29 cellular contexts compared by ENCODE assay signal in the genomic region with DNA sequence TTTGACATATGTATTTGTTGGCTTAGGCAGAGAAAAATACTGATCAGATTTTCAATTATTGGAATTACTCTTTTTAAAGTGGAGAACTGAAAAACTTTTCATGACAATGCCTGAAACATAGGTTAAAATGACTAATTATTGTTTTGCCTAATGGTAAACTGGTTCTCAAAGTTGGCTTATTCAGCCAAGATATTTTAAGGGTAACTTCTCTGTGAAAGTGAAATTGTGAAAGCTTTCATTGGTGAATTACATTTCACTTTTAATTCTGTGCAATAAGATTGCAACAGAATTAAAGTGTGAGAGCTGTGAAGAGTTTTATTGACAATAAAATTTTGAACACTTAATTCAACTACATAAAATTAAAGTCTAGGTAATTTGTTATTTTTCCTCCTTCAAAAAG.
"Had no signal": no experiment of that assay in that cellular context is flagged by ENCODE, and none has a peak within 500 bp of the region (broad histone marks: within the 10 kb centered on the region; RNA-seq: fewer than 3 reads in every experiment).

No MANE protein-coding gene starts in this region.

- H3K36me3 ChIP-seq: adrenal gland, brain microvascular endothelial cell, breast epithelium had no signal

- DNase-seq: activated B cell treated with CpG ODN at 0.5 μM for 24 hours; activated CD4-positive, alpha-beta memory T cell treated with anti-CD3 and anti-CD28 coated beads for 36 hours; activated CD4-positive, alpha-beta T cell treated with anti-CD3 and anti-CD28 coated beads for 4 hours; activated CD4-positive, alpha-beta T cell treated with anti-CD3 and anti-CD28 coated beads, Interleukin-2, amount 10 ng/mL, durations not matched to agents 24 days and 14 days; activated CD4-positive, alpha-beta T cell treated with anti-CD3 and anti-CD28 coated beads, Interleukin-2, amount 50 U/mL, for 1 hour; activated CD4-positive, alpha-beta T cell treated with anti-CD3 and anti-CD28 coated beads, Interleukin-2, amount 50 U/mL, for 4 hours; activated CD4-positive, CD25-positive, alpha-beta regulatory T cell treated with anti-CD3 and anti-CD28 coated beads, Interleukin-2, amount 50 U/mL, for 72 hours; activated CD8-positive, alpha-beta memory T cell treated with anti-CD3 and anti-CD28 coated beads, Interleukin-2, amount 50 U/mL, for 4 hours; activated CD8-positive, alpha-beta T cell treated with anti-CD3 and anti-CD28 coated beads for 36 hours; activated effector memory CD4-positive, alpha-beta T cell treated with anti-CD3 and anti-CD28 coated beads, Interleukin-2, amount 50 U/mL, for 16 hours; activated gamma-delta T cell treated with Interleukin-2 at 50 U/mL for 16 hours; activated naive CD4-positive, alpha-beta T cell; activated naive CD4-positive, alpha-beta T cell treated with anti-CD3 and anti-CD28 coated beads for 36 hours; activated naive CD4-positive, alpha-beta T cell treated with anti-CD3 and anti-CD28 coated beads, Interleukin-2, amount 50 U/mL, for 16 hours; activated naive CD8-positive, alpha-beta T cell treated with anti-CD3 and anti-CD28 coated beads for 36 hours; activated T-cell treated with anti-CD3 and anti-CD28 coated beads for 4 hours; activated T-cell treated with anti-CD3 and anti-CD28 coated beads, Interleukin-2, amount 50 U/mL, for 1 hour; activated T-cell treated with anti-CD3 and anti-CD28 coated beads, Interleukin-2, amount 50 U/mL, for 4 hours; activated T-cell treated with anti-CD3 and anti-CD28 coated beads, Interleukin-2, amount 50 U/mL, for 72 hours; adrenal gland; amniotic stem cell; aorta; body of pancreas; brain microvascular endothelial cell; central memory CD4-positive, alpha-beta T cell; T-helper 2 cell; T-helper 9 cell had no signal

- H3K4me1 ChIP-seq: adrenal gland, body of pancreas, breast epithelium had no signal

- H3K9me3 ChIP-seq: adrenal gland, body of pancreas, breast epithelium had no signal

- H3K4me3 ChIP-seq: adrenal gland, body of pancreas, breast epithelium had no signal

- H3K27ac ChIP-seq: adrenal gland, body of pancreas, brain microvascular endothelial cell, breast epithelium, VCaP had no signal
